4 cellular contexts compared by ENCODE assay signal in the genomic region with DNA sequence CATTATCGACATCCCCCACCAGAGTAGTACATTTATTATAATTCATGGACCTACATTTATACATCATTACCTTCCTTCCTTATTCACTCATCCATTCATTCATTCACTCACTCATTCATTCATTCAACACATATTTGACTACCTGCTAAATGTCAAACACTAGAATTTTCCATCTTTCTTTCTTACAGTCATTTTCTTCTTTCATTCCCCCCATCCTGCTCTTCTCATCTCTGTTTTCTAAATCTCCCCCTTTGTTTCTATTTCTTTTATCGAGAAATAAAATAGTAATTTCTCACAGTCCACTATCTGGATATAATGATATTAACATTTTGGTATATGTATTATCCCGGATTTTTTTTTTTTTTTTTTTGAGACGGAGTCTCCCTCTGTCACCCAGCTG. TPM values are rescaled to one million over a fixed set of nuclear protein-coding genes. Genes with fewer than 3 reads are reported as not detected.
"Had no signal": no experiment of that assay in that cellular context is flagged by ENCODE, and none has a peak within 500 bp of the region (broad histone marks: within the 10 kb centered on the region; RNA-seq: fewer than 3 reads in every experiment).

No MANE protein-coding gene starts in this region.

- DNase-seq: GDM1, GF-D8 had no signal

- H3K4me3 ChIP-seq: GM12878 had no signal

RNA-seq across cellular contexts. Expression of a gene that starts 27.8 kb away (rescaled TPM):
- total RNA-seq: G401 had no signal
